Comparison of ENCODE assay signal across 8 cellular contexts in the genomic region with DNA sequence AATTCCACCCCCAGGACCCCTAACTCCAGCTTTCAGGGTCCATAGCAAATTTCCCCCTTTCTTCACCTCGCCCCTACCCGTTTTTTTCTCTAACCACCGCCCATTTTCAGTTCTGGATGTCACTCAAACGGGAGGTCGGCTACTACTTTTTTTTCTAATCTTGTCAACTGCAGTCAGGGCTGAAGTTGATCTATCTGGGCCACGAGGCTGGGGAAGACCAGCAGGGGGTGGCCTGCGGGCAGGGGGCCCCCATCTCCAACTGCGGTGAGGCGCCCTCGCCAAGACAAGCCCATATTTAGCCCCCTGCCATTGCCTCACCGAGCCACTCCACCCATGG. TPM values are rescaled to one million over a fixed set of nuclear protein-coding genes. Genes with fewer than 3 reads are reported as not detected.
DNase-seq lines count a peak whose midpoint lies in the region; ATAC-seq and TF ChIP-seq lines count a peak whose summit lies in the region.

No MANE protein-coding gene starts in this region.

- H3K4me3 Mint-ChIP-seq in nephron: peak overlapping the region; percentile 87 to 98 (median 93)

- H3K4me1 Mint-ChIP-seq in nephron: peaks cover 52% of the 10 kb centered on the region

- no peaks in the 10 kb centered on the region for H3K36me3 ChIP-seq in colonic mucosa

- no peak for DNase-seq in Jurkat, Clone E6-1 (ENCODE audit: low read depth, low spot score)
- DNase-seq in colonic mucosa: no peak
- DNase-seq in GM03348 (ENCODE audit: low spot score): no peak
- DNase-seq in NCI-H2196 treated with DMSO at 0.1 percent for 48 hours (lab: John Stamatoyannopoulos, UW; ENCODE audit: unreplicated experiment): no peak
- no peak for DNase-seq in HPDE6-E6E7 (ENCODE audit: extremely low spot score)

- H3K27ac ChIP-seq in colonic mucosa: peak overlapping the region; percentile 67

- H3K9ac ChIP-seq in colonic mucosa (ENCODE audit: low read depth in 2 of 2, low read length in 2 of 2): peak overlapping the region; percentile 44 to 51

- H3K27ac Mint-ChIP-seq in nephron: peak overlapping the region; percentile 83 to 94 (median 87)

- peak; percentile 36 for ATAC-seq in GM21528 (IDR thresholded peaks at IDR 0.05; ENCODE audit: low FRiP score, unreplicated experiment)

- no peaks in the 10 kb centered on the region for H3K9me3 Mint-ChIP-seq in nephron

- H3K9me3 ChIP-seq in colonic mucosa: no peaks in the 10 kb centered on the region

- H3K4me3 ChIP-seq in Jurkat, Clone E6-1 (ENCODE audit: low read length): peak overlapping the region; percentile 49
- H3K4me3 ChIP-seq in colonic mucosa: peak overlapping the region; percentile 66

- peaks cover 12% of the 10 kb centered on the region for H3K27me3 ChIP-seq in colonic mucosa

- TF ChIP-seq CTCF in GM12873 (IDR thresholded peaks at IDR 0.05; ENCODE audit: insufficient read depth, low read depth, low read length, missing control alignments): peak; percentile 29
- no peak for TF ChIP-seq CTCF in colonic mucosa (IDR thresholded peaks at IDR 0.05)
- no peak for TF ChIP-seq CTCF in nephron (IDR thresholded peaks at IDR 0.05; ENCODE audit: unreplicated experiment in 3 of 3)

- H3K4me1 ChIP-seq in colonic mucosa: no peaks in the 10 kb centered on the region

- no peaks in the 10 kb centered on the region for H3K36me3 Mint-ChIP-seq in nephron (ENCODE audit: low read depth)

- no peaks in the 10 kb centered on the region for H3K27me3 Mint-ChIP-seq in nephron (ENCODE audit: low read depth)

- intact Hi-C loops in colonic mucosa (cut with DNase I): loop anchor here (10.0 kb wide), 1 partner anchor 187 kb away; no protein-coding TSS in a partner anchor

RNA-seq across cellular contexts. Expression of gene LHFPL6, which starts 0.7 kb away (rescaled TPM):
- polyA plus RNA-seq in Jurkat, Clone E6-1 (2012; ENCODE audit: insufficient read depth, insufficient read length): 4.1 TPM
- 10 to 100 TPM in 1 of 2 donors, 1 to 10 TPM in 1; 4.3 to 10.1 TPM for total RNA-seq in colonic mucosa

RNA-seq across cellular contexts. Expression of gene COG6, which starts 53.2 kb away (rescaled TPM):
- 23.0 TPM for polyA plus RNA-seq in Jurkat, Clone E6-1 (2012; ENCODE audit: insufficient read depth, insufficient read length)
- 10 to 100 TPM; 31.9 to 37.0 TPM for total RNA-seq in colonic mucosa
